In the genomic region with DNA sequence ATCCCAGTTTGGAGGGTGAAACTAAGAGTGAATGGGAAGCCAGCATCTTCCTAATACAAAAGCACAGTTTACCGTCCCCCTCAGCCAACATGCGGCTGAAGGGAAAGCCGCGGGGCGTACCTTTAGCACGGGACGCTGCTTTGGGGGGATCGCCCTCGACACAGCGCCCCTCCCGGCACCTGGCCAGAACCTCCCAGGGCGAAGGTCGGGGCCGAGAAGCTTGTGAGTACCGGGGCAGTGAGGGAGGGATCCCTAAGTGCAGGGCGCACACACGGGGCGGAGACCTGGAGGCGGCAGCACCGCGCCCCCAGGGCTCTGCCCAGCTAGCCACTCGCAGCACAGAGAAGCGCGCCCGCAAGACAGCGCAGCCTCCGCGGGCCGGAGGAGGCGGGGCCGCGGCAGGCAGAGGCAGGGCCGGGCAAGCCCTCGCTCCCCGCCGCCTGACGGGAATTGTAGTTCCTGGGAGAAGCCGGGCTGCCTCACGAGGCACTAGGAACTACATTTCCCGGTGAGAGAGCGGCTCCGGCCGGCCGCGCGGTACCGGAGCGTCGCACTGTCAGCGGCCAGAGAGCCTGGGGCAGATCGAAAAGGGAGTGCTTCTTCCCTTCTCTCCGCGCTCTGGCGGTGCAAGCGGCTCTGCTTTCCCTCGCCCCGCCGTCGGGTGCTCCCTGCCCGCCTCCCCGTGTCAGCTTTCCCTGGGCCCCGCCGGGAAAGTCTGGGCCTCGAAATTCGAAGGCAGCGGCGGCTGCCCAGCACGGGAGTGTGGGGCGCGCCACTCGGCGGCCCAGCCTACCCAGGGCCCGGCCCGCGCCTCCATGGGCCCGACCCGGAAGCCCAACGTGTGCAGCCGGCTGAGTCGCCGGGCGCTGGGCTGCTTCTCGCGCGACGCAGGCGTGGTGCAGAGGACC, we compare ENCODE assay signal across 1 cellular context.
TF ChIP-seq lines count a peak whose summit lies in the region.

A gene with protein sequence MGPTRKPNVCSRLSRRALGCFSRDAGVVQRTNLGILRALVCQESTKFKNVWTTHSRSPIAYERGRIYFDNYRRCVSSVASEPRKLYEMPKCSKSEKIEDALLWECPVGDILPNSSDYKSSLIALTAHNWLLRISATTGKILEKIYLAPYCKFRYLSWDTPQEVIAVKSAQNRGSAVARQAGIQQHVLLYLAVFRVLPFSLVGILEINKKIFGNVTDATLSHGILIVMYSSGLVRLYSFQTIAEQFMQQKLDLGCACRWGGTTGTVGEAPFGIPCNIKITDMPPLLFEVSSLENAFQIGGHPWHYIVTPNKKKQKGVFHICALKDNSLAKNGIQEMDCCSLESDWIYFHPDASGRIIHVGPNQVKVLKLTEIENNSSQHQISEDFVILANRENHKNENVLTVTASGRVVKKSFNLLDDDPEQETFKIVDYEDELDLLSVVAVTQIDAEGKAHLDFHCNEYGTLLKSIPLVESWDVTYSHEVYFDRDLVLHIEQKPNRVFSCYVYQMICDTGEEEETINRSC (plus strand): TSS at position 464 of the 908 bp plus-strand sequence. CDS start 352 bp downstream, at position 816.
A gene with protein sequence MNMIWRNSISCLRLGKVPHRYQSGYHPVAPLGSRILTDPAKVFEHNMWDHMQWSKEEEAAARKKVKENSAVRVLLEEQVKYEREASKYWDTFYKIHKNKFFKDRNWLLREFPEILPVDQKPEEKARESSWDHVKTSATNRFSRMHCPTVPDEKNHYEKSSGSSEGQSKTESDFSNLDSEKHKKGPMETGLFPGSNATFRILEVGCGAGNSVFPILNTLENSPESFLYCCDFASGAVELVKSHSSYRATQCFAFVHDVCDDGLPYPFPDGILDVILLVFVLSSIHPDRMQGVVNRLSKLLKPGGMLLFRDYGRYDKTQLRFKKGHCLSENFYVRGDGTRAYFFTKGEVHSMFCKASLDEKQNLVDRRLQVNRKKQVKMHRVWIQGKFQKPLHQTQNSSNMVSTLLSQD (minus strand): TSS at position 228 of the 908 bp plus-strand sequence. CDS start 41,805 bp downstream, outside the sequence.

TF ChIP-seq in HEK293, 187 proteins besides CTCF, POLR2A, EP300 and RAD21 (continued from another document and continues in another):
- TF ChIP-seq, protein P1, sequence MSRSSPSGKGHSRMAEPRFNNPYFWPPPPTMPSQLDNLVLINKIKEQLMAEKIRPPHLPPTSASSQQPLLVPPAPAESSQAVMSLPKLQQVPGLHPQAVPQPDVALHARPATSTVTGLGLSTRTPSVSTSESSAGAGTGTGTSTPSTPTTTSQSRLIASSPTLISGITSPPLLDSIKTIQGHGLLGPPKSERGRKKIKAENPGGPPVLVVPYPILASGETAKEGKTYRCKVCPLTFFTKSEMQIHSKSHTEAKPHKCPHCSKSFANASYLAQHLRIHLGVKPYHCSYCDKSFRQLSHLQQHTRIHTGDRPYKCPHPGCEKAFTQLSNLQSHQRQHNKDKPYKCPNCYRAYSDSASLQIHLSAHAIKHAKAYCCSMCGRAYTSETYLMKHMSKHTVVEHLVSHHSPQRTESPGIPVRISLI (tag by site-specific recombination; IDR thresholded peaks at IDR 0.05), result no peak
- TF ChIP-seq ZNF366 (tag by site-specific recombination; conservative IDR thresholded peaks at IDR 0.05), result peak; percentile 67
- TF ChIP-seq, protein P2, sequence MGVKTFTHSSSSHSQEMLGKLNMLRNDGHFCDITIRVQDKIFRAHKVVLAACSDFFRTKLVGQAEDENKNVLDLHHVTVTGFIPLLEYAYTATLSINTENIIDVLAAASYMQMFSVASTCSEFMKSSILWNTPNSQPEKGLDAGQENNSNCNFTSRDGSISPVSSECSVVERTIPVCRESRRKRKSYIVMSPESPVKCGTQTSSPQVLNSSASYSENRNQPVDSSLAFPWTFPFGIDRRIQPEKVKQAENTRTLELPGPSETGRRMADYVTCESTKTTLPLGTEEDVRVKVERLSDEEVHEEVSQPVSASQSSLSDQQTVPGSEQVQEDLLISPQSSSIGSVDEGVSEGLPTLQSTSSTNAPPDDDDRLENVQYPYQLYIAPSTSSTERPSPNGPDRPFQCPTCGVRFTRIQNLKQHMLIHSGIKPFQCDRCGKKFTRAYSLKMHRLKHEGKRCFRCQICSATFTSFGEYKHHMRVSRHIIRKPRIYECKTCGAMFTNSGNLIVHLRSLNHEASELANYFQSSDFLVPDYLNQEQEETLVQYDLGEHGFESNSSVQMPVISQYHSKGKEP (tag by site-specific recombination; IDR thresholded peaks at IDR 0.05), result no peak
- TF ChIP-seq, protein P3, sequence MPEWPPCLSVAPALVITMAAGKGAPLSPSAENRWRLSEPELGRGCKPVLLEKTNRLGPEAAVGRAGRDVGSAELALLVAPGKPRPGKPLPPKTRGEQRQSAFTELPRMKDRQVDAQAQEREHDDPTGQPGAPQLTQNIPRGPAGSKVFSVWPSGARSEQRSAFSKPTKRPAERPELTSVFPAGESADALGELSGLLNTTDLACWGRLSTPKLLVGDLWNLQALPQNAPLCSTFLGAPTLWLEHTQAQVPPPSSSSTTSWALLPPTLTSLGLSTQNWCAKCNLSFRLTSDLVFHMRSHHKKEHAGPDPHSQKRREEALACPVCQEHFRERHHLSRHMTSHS (tag by site-specific recombination; IDR thresholded peaks at IDR 0.05), result no peak
- no peak for TF ChIP-seq ZBTB7A (tag by site-specific recombination; IDR thresholded peaks at IDR 0.05; ENCODE audit: low read depth)
- TF ChIP-seq HOXA7 (CRISPR knock-in tag; IDR thresholded peaks at IDR 0.05; ENCODE audit: borderline replicate concordance), result no peak
- TF ChIP-seq, protein P4, sequence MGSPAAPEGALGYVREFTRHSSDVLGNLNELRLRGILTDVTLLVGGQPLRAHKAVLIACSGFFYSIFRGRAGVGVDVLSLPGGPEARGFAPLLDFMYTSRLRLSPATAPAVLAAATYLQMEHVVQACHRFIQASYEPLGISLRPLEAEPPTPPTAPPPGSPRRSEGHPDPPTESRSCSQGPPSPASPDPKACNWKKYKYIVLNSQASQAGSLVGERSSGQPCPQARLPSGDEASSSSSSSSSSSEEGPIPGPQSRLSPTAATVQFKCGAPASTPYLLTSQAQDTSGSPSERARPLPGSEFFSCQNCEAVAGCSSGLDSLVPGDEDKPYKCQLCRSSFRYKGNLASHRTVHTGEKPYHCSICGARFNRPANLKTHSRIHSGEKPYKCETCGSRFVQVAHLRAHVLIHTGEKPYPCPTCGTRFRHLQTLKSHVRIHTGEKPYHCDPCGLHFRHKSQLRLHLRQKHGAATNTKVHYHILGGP (tag by site-specific recombination; IDR thresholded peaks at IDR 0.05), result no peak
- 0 out of 2 replicates have a peak, but pooled peaks have one; percentile 40 for TF ChIP-seq ZNF146 (tag by site-specific recombination; IDR thresholded peaks at IDR 0.05)
- no peak for TF ChIP-seq MEIS1 (CRISPR knock-in tag; IDR thresholded peaks at IDR 0.05; ENCODE audit: borderline replicate concordance)
- TF ChIP-seq ZNF654 (tag by site-specific recombination; IDR thresholded peaks at IDR 0.05; ENCODE audit: low read depth), result no peak
- TF ChIP-seq ZNF391 (tag by site-specific recombination; IDR thresholded peaks at IDR 0.05; ENCODE audit: borderline replicate concordance, low read depth), result peak; percentile 65; the same call in 1 of the 2 replicates
- no peak for TF ChIP-seq ZBTB21 (tag by site-specific recombination; IDR thresholded peaks at IDR 0.05)
- TF ChIP-seq ZNF423 (tag by site-specific recombination; IDR thresholded peaks at IDR 0.05), result no peak
- TF ChIP-seq SCRT1 (tag by site-specific recombination; IDR thresholded peaks at IDR 0.05; ENCODE audit: borderline replicate concordance), result no peak
- TF ChIP-seq ZNF792 (tag by site-specific recombination; IDR thresholded peaks at IDR 0.05), result 0 out of 2 replicates have a peak, but pooled peaks have one; percentile 41
- no peak for TF ChIP-seq ZNF585B (tag by site-specific recombination; IDR thresholded peaks at IDR 0.05)
- TF ChIP-seq, protein P5, sequence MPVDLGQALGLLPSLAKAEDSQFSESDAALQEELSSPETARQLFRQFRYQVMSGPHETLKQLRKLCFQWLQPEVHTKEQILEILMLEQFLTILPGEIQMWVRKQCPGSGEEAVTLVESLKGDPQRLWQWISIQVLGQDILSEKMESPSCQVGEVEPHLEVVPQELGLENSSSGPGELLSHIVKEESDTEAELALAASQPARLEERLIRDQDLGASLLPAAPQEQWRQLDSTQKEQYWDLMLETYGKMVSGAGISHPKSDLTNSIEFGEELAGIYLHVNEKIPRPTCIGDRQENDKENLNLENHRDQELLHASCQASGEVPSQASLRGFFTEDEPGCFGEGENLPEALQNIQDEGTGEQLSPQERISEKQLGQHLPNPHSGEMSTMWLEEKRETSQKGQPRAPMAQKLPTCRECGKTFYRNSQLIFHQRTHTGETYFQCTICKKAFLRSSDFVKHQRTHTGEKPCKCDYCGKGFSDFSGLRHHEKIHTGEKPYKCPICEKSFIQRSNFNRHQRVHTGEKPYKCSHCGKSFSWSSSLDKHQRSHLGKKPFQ (tag by site-specific recombination; IDR thresholded peaks at IDR 0.05), result no peak
- TF ChIP-seq, protein P6, sequence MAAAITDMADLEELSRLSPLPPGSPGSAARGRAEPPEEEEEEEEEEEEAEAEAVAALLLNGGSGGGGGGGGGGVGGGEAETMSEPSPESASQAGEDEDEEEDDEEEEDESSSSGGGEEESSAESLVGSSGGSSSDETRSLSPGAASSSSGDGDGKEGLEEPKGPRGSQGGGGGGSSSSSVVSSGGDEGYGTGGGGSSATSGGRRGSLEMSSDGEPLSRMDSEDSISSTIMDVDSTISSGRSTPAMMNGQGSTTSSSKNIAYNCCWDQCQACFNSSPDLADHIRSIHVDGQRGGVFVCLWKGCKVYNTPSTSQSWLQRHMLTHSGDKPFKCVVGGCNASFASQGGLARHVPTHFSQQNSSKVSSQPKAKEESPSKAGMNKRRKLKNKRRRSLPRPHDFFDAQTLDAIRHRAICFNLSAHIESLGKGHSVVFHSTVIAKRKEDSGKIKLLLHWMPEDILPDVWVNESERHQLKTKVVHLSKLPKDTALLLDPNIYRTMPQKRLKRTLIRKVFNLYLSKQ (tag by site-specific recombination; IDR thresholded peaks at IDR 0.05; ENCODE audit: borderline replicate concordance), result no peak
- no peak for TF ChIP-seq ZFP37 (tag by site-specific recombination; IDR thresholded peaks at IDR 0.05)
- TF ChIP-seq ZNF394 (tag by site-specific recombination; IDR thresholded peaks at IDR 0.05; ENCODE audit: borderline replicate concordance), result peak; percentile 49; the same call in 1 of the 2 replicates
- TF ChIP-seq ZNF184 (tag by site-specific recombination; IDR thresholded peaks at IDR 0.05), result no peak
- no peak for TF ChIP-seq ZNF670 (tag by site-specific recombination; IDR thresholded peaks at IDR 0.05; ENCODE audit: low read depth)
- TF ChIP-seq, protein P7, sequence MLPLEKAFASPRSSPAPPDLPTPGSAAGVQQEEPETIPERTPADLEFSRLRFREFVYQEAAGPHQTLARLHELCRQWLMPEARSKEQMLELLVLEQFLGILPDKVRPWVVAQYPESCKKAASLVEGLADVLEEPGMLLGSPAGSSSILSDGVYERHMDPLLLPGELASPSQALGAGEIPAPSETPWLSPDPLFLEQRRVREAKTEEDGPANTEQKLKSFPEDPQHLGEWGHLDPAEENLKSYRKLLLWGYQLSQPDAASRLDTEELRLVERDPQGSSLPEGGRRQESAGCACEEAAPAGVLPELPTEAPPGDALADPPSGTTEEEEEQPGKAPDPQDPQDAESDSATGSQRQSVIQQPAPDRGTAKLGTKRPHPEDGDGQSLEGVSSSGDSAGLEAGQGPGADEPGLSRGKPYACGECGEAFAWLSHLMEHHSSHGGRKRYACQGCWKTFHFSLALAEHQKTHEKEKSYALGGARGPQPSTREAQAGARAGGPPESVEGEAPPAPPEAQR (tag by site-specific recombination; IDR thresholded peaks at IDR 0.05), result no peak
- TF ChIP-seq, protein P8, sequence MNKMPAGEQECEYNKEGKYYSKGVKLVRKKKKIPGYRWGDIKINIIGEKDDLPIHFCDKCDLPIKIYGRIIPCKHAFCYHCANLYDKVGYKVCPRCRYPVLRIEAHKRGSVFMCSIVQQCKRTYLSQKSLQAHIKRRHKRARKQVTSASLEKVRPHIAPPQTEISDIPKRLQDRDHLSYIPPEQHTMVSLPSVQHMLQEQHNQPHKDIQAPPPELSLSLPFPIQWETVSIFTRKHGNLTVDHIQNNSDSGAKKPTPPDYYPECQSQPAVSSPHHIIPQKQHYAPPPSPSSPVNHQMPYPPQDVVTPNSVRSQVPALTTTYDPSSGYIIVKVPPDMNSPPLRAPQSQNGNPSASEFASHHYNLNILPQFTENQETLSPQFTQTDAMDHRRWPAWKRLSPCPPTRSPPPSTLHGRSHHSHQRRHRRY (tag by site-specific recombination; IDR thresholded peaks at IDR 0.05), result no peak
- no peak for TF ChIP-seq ZNF426 (tag by site-specific recombination; IDR thresholded peaks at IDR 0.05)
- TF ChIP-seq, protein P9, sequence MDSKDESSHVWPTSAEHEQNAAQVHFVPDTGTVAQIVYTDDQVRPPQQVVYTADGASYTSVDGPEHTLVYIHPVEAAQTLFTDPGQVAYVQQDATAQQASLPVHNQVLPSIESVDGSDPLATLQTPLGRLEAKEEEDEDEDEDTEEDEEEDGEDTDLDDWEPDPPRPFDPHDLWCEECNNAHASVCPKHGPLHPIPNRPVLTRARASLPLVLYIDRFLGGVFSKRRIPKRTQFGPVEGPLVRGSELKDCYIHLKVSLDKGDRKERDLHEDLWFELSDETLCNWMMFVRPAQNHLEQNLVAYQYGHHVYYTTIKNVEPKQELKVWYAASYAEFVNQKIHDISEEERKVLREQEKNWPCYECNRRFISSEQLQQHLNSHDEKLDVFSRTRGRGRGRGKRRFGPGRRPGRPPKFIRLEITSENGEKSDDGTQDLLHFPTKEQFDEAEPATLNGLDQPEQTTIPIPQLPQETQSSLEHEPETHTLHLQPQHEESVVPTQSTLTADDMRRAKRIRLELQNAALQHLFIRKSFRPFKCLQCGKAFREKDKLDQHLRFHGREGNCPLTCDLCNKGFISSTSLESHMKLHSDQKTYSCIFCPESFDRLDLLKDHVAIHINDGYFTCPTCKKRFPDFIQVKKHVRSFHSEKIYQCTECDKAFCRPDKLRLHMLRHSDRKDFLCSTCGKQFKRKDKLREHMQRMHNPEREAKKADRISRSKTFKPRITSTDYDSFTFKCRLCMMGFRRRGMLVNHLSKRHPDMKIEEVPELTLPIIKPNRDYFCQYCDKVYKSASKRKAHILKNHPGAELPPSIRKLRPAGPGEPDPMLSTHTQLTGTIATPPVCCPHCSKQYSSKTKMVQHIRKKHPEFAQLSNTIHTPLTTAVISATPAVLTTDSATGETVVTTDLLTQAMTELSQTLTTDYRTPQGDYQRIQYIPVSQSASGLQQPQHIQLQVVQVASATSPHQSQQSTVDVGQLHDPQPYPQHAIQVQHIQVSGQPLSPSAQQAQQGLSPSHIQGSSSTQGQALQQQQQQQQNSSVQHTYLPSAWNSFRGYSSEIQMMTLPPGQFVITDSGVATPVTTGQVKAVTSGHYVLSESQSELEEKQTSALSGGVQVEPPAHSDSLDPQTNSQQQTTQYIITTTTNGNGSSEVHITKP (tag by site-specific recombination; IDR thresholded peaks at IDR 0.05), result peak; percentile 85
- TF ChIP-seq ZNF221 (tag by site-specific recombination; IDR thresholded peaks at IDR 0.05; ENCODE audit: borderline replicate concordance), result no peak
- TF ChIP-seq, protein P10, sequence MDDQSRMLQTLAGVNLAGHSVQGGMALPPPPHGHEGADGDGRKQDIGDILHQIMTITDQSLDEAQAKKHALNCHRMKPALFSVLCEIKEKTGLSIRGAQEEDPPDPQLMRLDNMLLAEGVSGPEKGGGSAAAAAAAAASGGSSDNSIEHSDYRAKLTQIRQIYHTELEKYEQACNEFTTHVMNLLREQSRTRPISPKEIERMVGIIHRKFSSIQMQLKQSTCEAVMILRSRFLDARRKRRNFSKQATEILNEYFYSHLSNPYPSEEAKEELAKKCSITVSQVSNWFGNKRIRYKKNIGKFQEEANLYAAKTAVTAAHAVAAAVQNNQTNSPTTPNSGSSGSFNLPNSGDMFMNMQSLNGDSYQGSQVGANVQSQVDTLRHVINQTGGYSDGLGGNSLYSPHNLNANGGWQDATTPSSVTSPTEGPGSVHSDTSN (CRISPR knock-in tag; IDR thresholded peaks at IDR 0.05), result peak; percentile 54; the same call in 1 of the 2 replicates
- TF ChIP-seq ZNF266 (tag by site-specific recombination; IDR thresholded peaks at IDR 0.05; ENCODE audit: low read depth), result no peak
